29 cellular contexts compared by ENCODE assay signal in the genomic region with DNA sequence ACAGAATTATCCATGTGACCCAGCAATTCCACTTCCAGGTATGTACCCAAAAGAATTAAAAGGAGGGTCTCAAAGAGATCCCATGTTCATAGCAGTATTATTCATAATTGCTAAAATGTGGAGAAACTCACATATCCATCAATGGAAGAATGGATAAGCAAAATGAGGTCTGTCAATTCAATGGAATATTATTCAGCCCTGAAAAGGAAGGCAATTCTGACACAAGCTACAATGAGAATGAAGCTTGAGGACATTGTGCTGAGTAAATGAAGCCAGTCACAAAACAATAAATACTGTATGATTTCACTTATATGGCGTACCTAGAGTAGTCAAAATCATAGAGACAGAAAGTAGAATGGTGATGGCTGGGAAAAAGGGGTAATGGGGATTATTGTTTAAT. TPM values are rescaled to one million over a fixed set of nuclear protein-coding genes. Genes with fewer than 3 reads are reported as not detected.
"Had no signal": no experiment of that assay in that cellular context is flagged by ENCODE, and none has a peak within 500 bp of the region (broad histone marks: within the 10 kb centered on the region; RNA-seq: fewer than 3 reads in every experiment).

No MANE protein-coding gene starts in this region.

- H3K4me2 ChIP-seq: hepatocyte had no signal

- H3K4me3 ChIP-seq: colonic mucosa, coronary artery, dorsolateral prefrontal cortex, esophagus muscularis mucosa, esophagus squamous epithelium, gastrocnemius medialis, gastroesophageal sphincter, heart left ventricle, heart right ventricle, hepatocyte had no signal

- H3K79me2 ChIP-seq: hepatocyte had no signal

- H3K27me3 ChIP-seq: colonic mucosa, dorsolateral prefrontal cortex, esophagus muscularis mucosa, gastrocnemius medialis, heart left ventricle, heart right ventricle, hepatocyte had no signal

- H2AFZ ChIP-seq: hepatocyte had no signal

- H3K36me3 ChIP-seq: colonic mucosa, esophagus muscularis mucosa, esophagus squamous epithelium, gastrocnemius medialis, gastroesophageal sphincter, heart left ventricle, heart right ventricle had no signal

- H3K27ac ChIP-seq: colonic mucosa, coronary artery, epithelial cell of prostate, esophagus muscularis mucosa, esophagus squamous epithelium, foreskin keratinocyte, gastrocnemius medialis, gastroesophageal sphincter, heart left ventricle, heart right ventricle, hepatocyte had no signal

- FAIRE-seq: colon, endometrium, endothelial cell of umbilical vein, frontal cortex had no signal

- H3K4me1 ChIP-seq: colonic mucosa, esophagus muscularis mucosa, esophagus squamous epithelium, foreskin keratinocyte, gastrocnemius medialis, gastroesophageal sphincter, heart left ventricle, heart right ventricle had no signal

- ATAC-seq: effector memory CD8-positive, alpha-beta T cell; esophagus mucosa; foreskin keratinocyte; gastrocnemius medialis; gastroesophageal sphincter; heart left ventricle; heart right ventricle had no signal

- DNase-seq: colonic mucosa; cortex of kidney; dermis blood vessel endothelial cell; effector CD4-positive, alpha-beta T cell; effector CD8-positive, alpha-beta T cell; effector memory CD8-positive, alpha-beta T cell; endodermal cell; erythroblast; esophagus squamous epithelium; foreskin fibroblast; foreskin keratinocyte; foreskin melanocyte; gastrocnemius medialis; glutamatergic neuron; head of caudate nucleus; heart left ventricle; heart right ventricle had no signal

- H3K9me3 ChIP-seq: colonic mucosa, esophagus muscularis mucosa, esophagus squamous epithelium, gastrocnemius medialis, gastroesophageal sphincter, heart left ventricle, heart right ventricle had no signal

RNA-seq across cellular contexts. Expression of a gene that starts 19.4 kb away (rescaled TPM):
- total RNA-seq: foreskin keratinocyte had no signal
- polyA plus RNA-seq: fibroblast of lung, foreskin keratinocyte had no signal
